Comparison of ENCODE assay signal across 18 cellular contexts in the genomic region with DNA sequence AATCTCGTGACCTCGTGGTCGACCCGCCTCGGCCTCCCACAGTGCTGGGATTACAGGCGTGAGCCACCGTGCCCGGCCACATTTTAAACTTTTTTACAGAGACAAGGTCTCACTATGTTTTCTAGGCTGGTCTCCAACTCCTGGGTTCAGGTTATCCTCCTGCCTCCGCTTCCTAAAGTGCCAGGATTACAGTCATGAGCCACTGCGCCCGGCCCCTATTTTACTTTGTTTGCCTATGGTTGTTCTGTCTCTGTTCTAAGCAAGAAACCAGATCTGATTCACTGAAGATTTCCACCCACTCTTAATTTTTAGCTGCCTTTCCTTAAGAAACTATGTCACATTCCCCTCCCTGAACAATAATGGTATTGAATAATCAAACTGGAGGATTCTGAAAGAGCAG. TPM values are rescaled to one million over a fixed set of nuclear protein-coding genes. Genes with fewer than 3 reads are reported as not detected.
DNase-seq lines count a peak whose midpoint lies in the region; ATAC-seq and TF ChIP-seq lines count a peak whose summit lies in the region.
"Had no signal": no experiment of that assay in that cellular context is flagged by ENCODE, and none has a peak within 500 bp of the region (broad histone marks: within the 10 kb centered on the region; RNA-seq: fewer than 3 reads in every experiment).

No MANE protein-coding gene starts in this region.

- H3K9me3 Mint-ChIP-seq in T-helper 2 cell treated with Interferon-gamma antibody and Interleukin-4, amounts not matched to agents 5 μg/mL and 100 μg/mL, for 36 hours: no peaks in the 10 kb centered on the region
- no peaks in the 10 kb centered on the region for H3K9me3 Mint-ChIP-seq in activated T-helper 17 cell treated with anti-CD3 and anti-CD28 coated beads, Interleukin-2, amount 50 U/mL, for 72 hours
- H3K9me3 Mint-ChIP-seq in nephron progenitor cell: no peaks in the 10 kb centered on the region
- H3K9me3 Mint-ChIP-seq: CD4-positive, alpha-beta memory T cell had no signal

- no peak for DNase-seq in T-helper 2 cell treated with Interferon-gamma antibody and Interleukin-4, amounts not matched to agents 5 μg/mL and 100 μg/mL, for 36 hours (ENCODE audit: low spot score)
- DNase-seq in T-helper 2 cell: no peak
- peak; percentile 59 for DNase-seq in COLO829 (ENCODE audit: low spot score)
- no peak for DNase-seq in nephron progenitor cell
- DNase-seq in NCI-H526 (lab: John Stamatoyannopoulos, UW): no peak
- DNase-seq in OCI-M2 (lab: John Stamatoyannopoulos, UW; ENCODE audit: unreplicated experiment): no peak
- DNase-seq: CD4-positive, alpha-beta memory T cell; GOT3; NCI-H1105; NCI-H146; NCI-H2029; NCI-H2227 treated with DMSO at 0.1 percent for 48 hours; NCI-H510A; NCI-H82; Peyer's patch had no signal

- peaks cover 1% of the 10 kb centered on the region for H3K4me1 Mint-ChIP-seq in T-helper 2 cell treated with Interferon-gamma antibody and Interleukin-4, amounts not matched to agents 5 μg/mL and 100 μg/mL, for 36 hours (ENCODE audit: low read depth)
- no peaks in the 10 kb centered on the region for H3K4me1 Mint-ChIP-seq in activated T-helper 17 cell treated with anti-CD3 and anti-CD28 coated beads, Interleukin-2, amount 50 U/mL, for 72 hours
- H3K4me1 Mint-ChIP-seq in nephron progenitor cell: no peaks in the 10 kb centered on the region

- no peak for TF ChIP-seq CTCF in nephron progenitor cell (IDR thresholded peaks at IDR 0.05)

- peak overlapping the region; percentile 36 for H3K27ac Mint-ChIP-seq in T-helper 2 cell treated with Interferon-gamma antibody and Interleukin-4, amounts not matched to agents 5 μg/mL and 100 μg/mL, for 36 hours
- H3K27ac Mint-ChIP-seq in activated T-helper 17 cell treated with anti-CD3 and anti-CD28 coated beads, Interleukin-2, amount 50 U/mL, for 72 hours: peak overlapping the region; percentile 68
- peak overlapping the region; percentile 92 for H3K27ac Mint-ChIP-seq in nephron progenitor cell

- no peak overlapping the region for H3K4me3 Mint-ChIP-seq in T-helper 2 cell treated with Interferon-gamma antibody and Interleukin-4, amounts not matched to agents 5 μg/mL and 100 μg/mL, for 36 hours
- no peak overlapping the region for H3K4me3 Mint-ChIP-seq in activated T-helper 17 cell treated with anti-CD3 and anti-CD28 coated beads, Interleukin-2, amount 50 U/mL, for 72 hours
- H3K4me3 Mint-ChIP-seq in nephron progenitor cell: no peak overlapping the region
- H3K4me3 Mint-ChIP-seq: CD4-positive, alpha-beta memory T cell had no signal

- H3K36me3 Mint-ChIP-seq in T-helper 2 cell treated with Interferon-gamma antibody and Interleukin-4, amounts not matched to agents 5 μg/mL and 100 μg/mL, for 36 hours (ENCODE audit: low read depth): peaks cover 42% of the 10 kb centered on the region
- H3K36me3 Mint-ChIP-seq in activated T-helper 17 cell treated with anti-CD3 and anti-CD28 coated beads, Interleukin-2, amount 50 U/mL, for 72 hours (ENCODE audit: low read depth): peaks cover 99% of the 10 kb centered on the region
- peaks cover 79% of the 10 kb centered on the region for H3K36me3 Mint-ChIP-seq in nephron progenitor cell (ENCODE audit: low read depth)

- no peak for ATAC-seq in activated T-helper 17 cell treated with anti-CD3 and anti-CD28 coated beads, Interleukin-2, amount 50 U/mL, for 72 hours (replicated peaks)
- ATAC-seq in GM18858 (IDR thresholded peaks at IDR 0.05; ENCODE audit: unreplicated experiment): no peak
- ATAC-seq: HCT116 had no signal

- no peaks in the 10 kb centered on the region for H3K27me3 Mint-ChIP-seq in T-helper 2 cell treated with Interferon-gamma antibody and Interleukin-4, amounts not matched to agents 5 μg/mL and 100 μg/mL, for 36 hours (ENCODE audit: low read depth)
- no peaks in the 10 kb centered on the region for H3K27me3 Mint-ChIP-seq in activated T-helper 17 cell treated with anti-CD3 and anti-CD28 coated beads, Interleukin-2, amount 50 U/mL, for 72 hours
- peaks cover 3% of the 10 kb centered on the region for H3K27me3 Mint-ChIP-seq in nephron progenitor cell (ENCODE audit: low read depth, poor library complexity)
- H3K27me3 Mint-ChIP-seq: CD4-positive, alpha-beta memory T cell had no signal

RNA-seq across cellular contexts. Expression of a gene that starts 38.9 kb away (rescaled TPM):
- total RNA-seq in activated T-helper 17 cell treated with anti-CD3 and anti-CD28 coated beads, Interleukin-2, amount 50 U/mL, for 72 hours: 10 to 100 TPM; 33.8 to 37.8 TPM

RNA-seq across cellular contexts. Expression of a gene that starts 39.1 kb away (rescaled TPM):
- total RNA-seq in activated T-helper 17 cell treated with anti-CD3 and anti-CD28 coated beads, Interleukin-2, amount 50 U/mL, for 72 hours: 10 to 100 TPM; 66.5 to 94.3 TPM

Comparison
In these comparisons a context has a peak if more than half of its experiments do, and no peak if none do; other contexts are left out.
1. H3K27ac Mint-ChIP-seq: peak in every context shown above with its lines; median percentile 92 in nephron progenitor cell; 68 in activated T-helper 17 cell treated with anti-CD3 and anti-CD28 coated beads, Interleukin-2, amount 50 U/mL, for 72 hours; 36 in T-helper 2 cell treated with Interferon-gamma antibody and Interleukin-4, amounts not matched to agents 5 μg/mL and 100 μg/mL, for 36 hours.